ENCODE assay signal across 17 cellular contexts in genomic region chr6:146200136-146200708, GRCh38.
DNase-seq lines count a peak whose midpoint lies in the region; ATAC-seq and TF ChIP-seq lines count a peak whose summit lies in the region.
"Had no signal": no experiment of that assay in that cellular context is flagged by ENCODE, and none has a peak within 500 bp of the region (broad histone marks: within the 10 kb centered on the region; RNA-seq: fewer than 3 reads in every experiment).

No MANE protein-coding gene starts in this region.

- no peak for TF ChIP-seq POLR2A in GM18505 (IDR thresholded peaks at IDR 0.05; ENCODE audit: borderline replicate concordance, extremely low read depth, insufficient read depth, insufficient read length)

- peak; percentile 4 to 33 for DNase-seq in NCI-H2081 (lab: John Stamatoyannopoulos, UW)
- DNase-seq in NCI-H2081 treated with DMSO at 0.1 percent for 48 hours (lab: John Stamatoyannopoulos, UW): no peak
- DNase-seq in fibroblast of peridontal ligament (ENCODE audit: extremely low read depth): peak; percentile 4
- peak; percentile 81 for DNase-seq in superior temporal gyrus (ENCODE audit: extremely low spot score)
- DNase-seq in germinal center (ENCODE audit: low spot score): no peak
- DNase-seq in SHP77 (lab: John Stamatoyannopoulos, UW): no peak
- DNase-seq: activated CD4-positive, CD25-positive, alpha-beta regulatory T cell; dermis blood vessel endothelial cell; KG1; left cardiac atrium; NK-92 treated with Interleukin-12 subunit alpha and Interleukin-12 subunit beta, amount 100 ng/mL, for 24 hours; stimulated activated naive B cell treated with anti-CD40 and anti-IgM and Interleukin-4, amounts not matched to agents 10 μg/mL and 1 μg/mL and 100 μg/mL, for 72 hours; T-helper 2 cell; upper lobe of left lung had no signal

- ATAC-seq in GM18505 (IDR thresholded peaks at IDR 0.05; ENCODE audit: unreplicated experiment): no peak
- ATAC-seq: A549; left cardiac atrium; stimulated activated naive B cell treated with anti-CD40 and anti-IgM and Interleukin-4, amounts not matched to agents 10 μg/mL and 1 μg/mL and 100 μg/mL, for 72 hours had no signal

TF ChIP-seq in PFSK-1, 5 proteins besides CTCF, POLR2A, EP300 and RAD21:
- TF ChIP-seq REST (IDR thresholded peaks at IDR 0.05; ENCODE audit: insufficient read depth in 1 of 2, low read depth in 2 of 2, low read length in 2 of 2): 0 out of 4 replicates have a peak, but pooled peaks have one; percentile 10 to 19
- TF ChIP-seq SIN3A (IDR thresholded peaks at IDR 0.05; ENCODE audit: borderline replicate concordance, insufficient read depth, low read length): no peak

Comparison
In these comparisons a context has a peak if more than half of its experiments do, and no peak if none do; other contexts are left out.
1. DNase-seq: peak in NCI-H2081 (2 of 2), fibroblast of peridontal ligament (single experiment) and superior temporal gyrus (single experiment); none in NCI-H2081 treated with DMSO at 0.1 percent for 48 hours (single experiment), germinal center (single experiment) and SHP77 (0 of 2).